1 cellular context compared by ENCODE assay signal in genomic region chr1:172609528-172609927, GRCh38.
TF ChIP-seq lines count a peak whose summit lies in the region.

No MANE protein-coding gene starts in this region.

TF ChIP-seq in WTC11, 78 proteins besides CTCF, POLR2A, EP300 and RAD21 (continued from another document):
- no peak for TF ChIP-seq AFF4 (CRISPR knock-in tag; IDR thresholded peaks at IDR 0.05; ENCODE audit: borderline replicate concordance)
- TF ChIP-seq NR3C1 (CRISPR knock-in tag; conservative IDR thresholded peaks at IDR 0.05; ENCODE audit: low read depth), result no peak
